In genomic region chr1:228647523-228648444, GRCh38 we compare ENCODE assay signal across 1 cellular context.
TF ChIP-seq lines count a peak whose summit lies in the region.

No MANE protein-coding gene starts in this region.

TF ChIP-seq in A549, 52 proteins besides CTCF, POLR2A, EP300 and RAD21 (continued from another document):
- TF ChIP-seq BCL3 (IDR thresholded peaks at IDR 0.05) (peak; percentile 65; the same call in 2 of the 3 replicates), SREBF2 (IDR thresholded peaks at IDR 0.05) (no peak), JUNB (IDR thresholded peaks at IDR 0.05) (no peak), ESRRA (IDR thresholded peaks at IDR 0.05; ENCODE audit: borderline replicate concordance, low read length) (no peak), EHMT2 (IDR thresholded peaks at IDR 0.05; ENCODE audit: low read depth) (no peak), FOSB (CRISPR knock-in tag; IDR thresholded peaks at IDR 0.05) (no peak), HES2 (IDR thresholded peaks at IDR 0.05) (no peak), JUN (IDR thresholded peaks at IDR 0.05) (peak in 1 of 2 experiments; percentile 59; a peak in 4 of 5 replicates), HOXA7 (CRISPR knock-in tag; IDR thresholded peaks at IDR 0.05) (no peak), EHF (CRISPR knock-in tag; IDR thresholded peaks at IDR 0.05) (no peak), CHD4 (IDR thresholded peaks at IDR 0.05; ENCODE audit: borderline replicate concordance) (no peak), HEYL (CRISPR knock-in tag; IDR thresholded peaks at IDR 0.05) (no peak), ELK1 (IDR thresholded peaks at IDR 0.05; ENCODE audit: low read depth, low read length) (no peak), PHF8 (IDR thresholded peaks at IDR 0.05; ENCODE audit: borderline replicate concordance, low read depth) (no peak; the same call in 1 of the 2 replicates), MAX (IDR thresholded peaks at IDR 0.05) (peak; percentile 72), HMGXB4 (CRISPR knock-in tag; IDR thresholded peaks at IDR 0.05; ENCODE audit: borderline replicate concordance) (0 out of 2 replicates have a peak, but pooled peaks have one; percentile 32), CBX2 (IDR thresholded peaks at IDR 0.05; ENCODE audit: borderline replicate concordance, low read depth) (no peak), GATA3 (IDR thresholded peaks at IDR 0.05; ENCODE audit: borderline replicate concordance) (peak; percentile 66), RFX5 (IDR thresholded peaks at IDR 0.05) (no peak)
